8 cellular contexts compared by ENCODE assay signal in the genomic region with DNA sequence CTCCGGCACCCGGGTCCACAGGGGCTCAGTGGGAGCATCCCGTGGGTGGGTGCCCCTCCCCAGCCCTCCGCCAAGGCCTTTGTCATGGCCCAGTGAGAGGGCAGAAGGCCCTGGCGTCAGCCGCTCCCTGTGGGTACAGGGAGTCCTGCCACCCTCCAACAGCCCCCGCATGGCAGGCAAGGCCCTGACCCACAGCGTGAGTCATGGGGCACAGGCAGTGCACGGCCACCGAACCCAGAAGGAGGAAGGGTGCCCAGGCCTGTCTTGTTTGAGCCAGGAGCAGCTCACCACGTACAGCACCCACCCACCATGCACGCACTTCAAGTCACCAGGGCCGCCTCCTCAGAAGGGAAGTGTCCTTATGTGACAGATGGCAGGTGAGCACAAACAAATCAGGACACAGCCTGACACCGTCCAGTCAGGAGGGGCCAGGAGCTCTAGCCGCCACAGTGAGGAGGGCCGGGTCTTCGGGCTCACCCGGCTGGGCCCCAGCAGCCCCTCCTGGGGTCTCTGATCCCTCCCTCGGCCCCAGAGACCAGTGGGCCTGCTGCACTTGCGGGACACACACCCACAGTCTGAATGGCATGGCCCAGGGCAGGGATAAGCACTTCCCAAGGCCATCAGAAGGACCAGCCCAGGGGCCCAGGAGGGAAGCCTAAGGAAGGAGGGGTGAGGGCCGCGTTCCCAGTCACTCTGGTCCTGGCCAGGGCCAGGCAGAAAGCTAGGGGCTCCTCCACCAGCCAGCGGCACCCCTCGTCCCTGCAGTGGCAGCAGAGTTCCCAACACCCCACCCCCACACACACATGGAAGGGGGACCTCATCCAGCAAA. TPM values are rescaled to one million over a fixed set of nuclear protein-coding genes. Genes with fewer than 3 reads are reported as not detected.
DNase-seq lines count a peak whose midpoint lies in the region; ATAC-seq, FAIRE-seq and TF ChIP-seq lines count a peak whose summit lies in the region.

No MANE protein-coding gene starts in this region.

- no peak overlapping the region for H3K4ac ChIP-seq in neuronal stem cell (ENCODE audit: low read length)

- peak overlapping the region; percentile 76 for H3K23ac ChIP-seq in neuronal stem cell (ENCODE audit: low read depth, low read length, poor library complexity)

- peak; percentile 81 for FAIRE-seq in GM12892 (lab: Jason Lieb, UNC)

- ATAC-seq in HG02588 (IDR thresholded peaks at IDR 0.05; ENCODE audit: unreplicated experiment) (peak; percentile 37), RWPE2 (ENCODE audit: low read depth) (0 out of 3 replicates have a peak, but pooled peaks have one; percentile 7)
- peak; percentile 48 for ATAC-seq in activated naive CD8-positive, alpha-beta T cell treated with anti-CD3 and anti-CD28 coated beads, Interleukin-2, amount 50 U/mL, for 24 hours

- peaks cover 26% of the 10 kb centered on the region for H3K79me1 ChIP-seq in neuronal stem cell (ENCODE audit: low read depth, low read length)

- no peaks in the 10 kb centered on the region for H3K27me3 ChIP-seq in RWPE2 (ENCODE audit: insufficient read depth, poor library complexity, severe bottlenecking)
- no peaks in the 10 kb centered on the region for H3K27me3 ChIP-seq in neuronal stem cell (ENCODE audit: control insufficient read depth in 3 of 3, insufficient read depth in 3 of 3, low read depth in 1 of 3, low read length in 3 of 3)

- H3K36me3 ChIP-seq in RWPE2 (ENCODE audit: low read depth) = no peaks in the 10 kb centered on the region
- H3K36me3 ChIP-seq in neuronal stem cell (replicated peaks in 1 of 2; ENCODE audit: control insufficient read depth in 2 of 2, insufficient read depth in 2 of 2, low read length in 2 of 2) = peaks cover 0 to 5% of the 10 kb centered on the region in 2 donors

- peak overlapping the region; percentile 68 for H2BK5ac ChIP-seq in neuronal stem cell (ENCODE audit: low read length)

- no peak overlapping the region for H2AFZ ChIP-seq in neuronal stem cell (ENCODE audit: low read length)

- peak overlapping the region; percentile 98 for H2AK5ac ChIP-seq in neuronal stem cell (ENCODE audit: low read depth, low read length)

- peak overlapping the region; percentile 77 for H4K8ac ChIP-seq in neuronal stem cell (ENCODE audit: low read depth, low read length)

- no peak overlapping the region for H2BK120ac ChIP-seq in neuronal stem cell (ENCODE audit: low read depth, low read length)

- H3K4me1 Mint-ChIP-seq in activated naive CD8-positive, alpha-beta T cell treated with anti-CD3 and anti-CD28 coated beads, Interleukin-2, amount 50 U/mL, for 24 hours = peaks cover 87% of the 10 kb centered on the region

- no peak overlapping the region for H3K27ac ChIP-seq in RWPE2 (ENCODE audit: poor library complexity, severe bottlenecking)
- H3K27ac ChIP-seq in neuronal stem cell (replicated peaks; ENCODE audit: low read length) = no peak overlapping the region

- no peak overlapping the region for H2BK12ac ChIP-seq in neuronal stem cell (ENCODE audit: low read length)

- H3K4me3 ChIP-seq in RWPE2 (ENCODE audit: severe bottlenecking) (no peak overlapping the region), neuronal stem cell (ENCODE audit: low read length in 2 of 2) (no peak overlapping the region)

- peak overlapping the region; percentile 56 for H3K9ac ChIP-seq in neuronal stem cell (ENCODE audit: low read depth, low read length, poor library complexity)

- peak overlapping the region; percentile 96 for H3K27ac Mint-ChIP-seq in activated naive CD8-positive, alpha-beta T cell treated with anti-CD3 and anti-CD28 coated beads, Interleukin-2, amount 50 U/mL, for 24 hours

- H3K4me1 ChIP-seq in RWPE2 (ENCODE audit: insufficient read depth, poor library complexity, severe bottlenecking) (no peaks in the 10 kb centered on the region), neuronal stem cell (ENCODE audit: control insufficient read depth in 2 of 2, insufficient read depth in 1 of 2, low read depth in 1 of 2, low read length in 2 of 2) (peaks cover 18 to 44% of the 10 kb centered on the region in 2 donors)

- H3K9me3 ChIP-seq in RWPE2 (ENCODE audit: severe bottlenecking) (no peaks in the 10 kb centered on the region), neuronal stem cell (replicated peaks in 1 of 2; ENCODE audit: control insufficient read depth in 2 of 2, insufficient read depth in 1 of 2, low read depth in 1 of 2, low read length in 2 of 2) (peaks cover 0 to 3% of the 10 kb centered on the region in 2 donors)

- H3K9me3 Mint-ChIP-seq in activated naive CD8-positive, alpha-beta T cell treated with anti-CD3 and anti-CD28 coated beads, Interleukin-2, amount 50 U/mL, for 24 hours = no peaks in the 10 kb centered on the region

- no peak for TF ChIP-seq CTCF in RWPE2 (IDR thresholded peaks at IDR 0.05; ENCODE audit: poor library complexity, severe bottlenecking)

- WGBS in neuronal stem cell (ENCODE audit: extremely low coverage in 2 of 2, insufficient read length in 2 of 2, insufficient replicate concordance in 1 of 2), 2 donors = no CpG with 5 or more reads among the region's 24 CpGs

- peak overlapping the region; percentile 98 for H3K18ac ChIP-seq in neuronal stem cell (ENCODE audit: low read length)

- peak overlapping the region; percentile 86 for H3K4me3 Mint-ChIP-seq in activated naive CD8-positive, alpha-beta T cell treated with anti-CD3 and anti-CD28 coated beads, Interleukin-2, amount 50 U/mL, for 24 hours

- H3K4me2 ChIP-seq in neuronal stem cell (ENCODE audit: insufficient read depth, low read length, poor library complexity, severe bottlenecking) = no peak overlapping the region

- no peak overlapping the region for H4K91ac ChIP-seq in neuronal stem cell (ENCODE audit: low read depth, low read length, poor library complexity)

- H3K14ac ChIP-seq in neuronal stem cell (ENCODE audit: low read length) = peak overlapping the region; percentile 98

- no peak for TF ChIP-seq POLR2A in GM12892 (IDR thresholded peaks at IDR 0.05; ENCODE audit: low read depth, low read length)

- peak overlapping the region; percentile 97 for H2BK15ac ChIP-seq in neuronal stem cell (ENCODE audit: low read length)

- no peaks in the 10 kb centered on the region for H3K27me3 Mint-ChIP-seq in activated naive CD8-positive, alpha-beta T cell treated with anti-CD3 and anti-CD28 coated beads, Interleukin-2, amount 50 U/mL, for 24 hours

- H3K36me3 Mint-ChIP-seq in activated naive CD8-positive, alpha-beta T cell treated with anti-CD3 and anti-CD28 coated beads, Interleukin-2, amount 50 U/mL, for 24 hours (ENCODE audit: low read depth) = no peaks in the 10 kb centered on the region

- DNase-seq in GM12892 (ENCODE audit: insufficient read length) (no peak), RWPE2 (ENCODE audit: low spot score) (no peak), neuronal stem cell (ENCODE audit: low spot score) (no peak), NCI-H187 (lab: John Stamatoyannopoulos, UW) (no peak), superior temporal gyrus (ENCODE audit: extremely low spot score) (no peak), OCI-M1 (lab: John Stamatoyannopoulos, UW) (no peak)
- peak; percentile 74 for DNase-seq in activated naive CD8-positive, alpha-beta T cell treated with anti-CD3 and anti-CD28 coated beads, Interleukin-2, amount 50 U/mL, for 24 hours

RNA-seq across cellular contexts. Expression of a gene that starts 25.8 kb away (rescaled TPM):
- 7.0 TPM for polyA plus RNA-seq in GM12892 (2012; ENCODE audit: missing spikeins)
- 58.5 TPM for polyA plus RNA-seq in neuronal stem cell (2013, experiment 1 of 2)
- polyA plus RNA-seq in neuronal stem cell (2013, experiment 2 of 2) = 59.1 TPM
